18 cellular contexts compared by ENCODE assay signal in the genomic region with DNA sequence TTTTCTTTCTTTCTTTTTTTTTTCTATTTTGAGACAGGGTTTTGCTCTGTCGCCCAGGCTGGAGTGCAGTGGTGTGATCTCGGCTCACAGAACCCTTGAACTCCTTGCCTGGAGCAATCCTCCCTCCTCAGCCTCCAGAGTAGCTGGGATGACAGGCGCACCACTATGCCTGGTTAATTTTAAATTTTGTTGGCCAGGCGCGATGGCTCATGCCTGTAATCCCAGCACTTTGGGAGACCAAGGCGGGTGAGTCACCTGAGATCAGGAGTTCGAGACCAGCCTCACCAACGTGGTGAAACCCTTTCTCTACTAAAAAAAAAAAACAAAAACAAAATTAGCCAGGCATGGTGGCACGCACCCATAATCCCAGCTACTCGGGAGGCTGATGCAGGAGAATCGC. TPM values are rescaled to one million over a fixed set of nuclear protein-coding genes. Genes with fewer than 3 reads are reported as not detected.
DNase-seq lines count a peak whose midpoint lies in the region; ATAC-seq and TF ChIP-seq lines count a peak whose summit lies in the region.
"Had no signal": no experiment of that assay in that cellular context is flagged by ENCODE, and none has a peak within 500 bp of the region (broad histone marks: within the 10 kb centered on the region; RNA-seq: fewer than 3 reads in every experiment).

No MANE protein-coding gene starts in this region.

- no peaks in the 10 kb centered on the region for H3K36me3 Mint-ChIP-seq in type B pancreatic cell
- H3K36me3 Mint-ChIP-seq: CD8-positive, alpha-beta memory T cell had no signal

- H3K9ac ChIP-seq in HCT116 (ENCODE audit: low read length): no peak overlapping the region
- H3K9ac ChIP-seq: KMS-11 had no signal

- TF ChIP-seq RAD21 in HCT116 (IDR thresholded peaks at IDR 0.05; ENCODE audit: low read depth): no peak

- H4K20me1 ChIP-seq in HCT116 (ENCODE audit: insufficient read depth): no peaks in the 10 kb centered on the region

- H3K9me2 ChIP-seq in HCT116 (ENCODE audit: insufficient read depth): no peaks in the 10 kb centered on the region

- TF ChIP-seq CTCF in 22Rv1 (IDR thresholded peaks at IDR 0.05): no peak
- TF ChIP-seq CTCF in HCT116 (IDR thresholded peaks at IDR 0.05 in 2 of 3, conservative IDR thresholded peaks at IDR 0.05 in 1 of 3; ENCODE audit: borderline replicate concordance in 1 of 3, insufficient read depth in 1 of 3, low read depth in 2 of 3, low read length in 2 of 3): no peak
- TF ChIP-seq CTCF in RWPE2 (IDR thresholded peaks at IDR 0.05; ENCODE audit: poor library complexity, severe bottlenecking): no peak
- no peak for TF ChIP-seq CTCF in type B pancreatic cell (conservative IDR thresholded peaks at IDR 0.05)

- RAD21 ChIA-PET in HCT116 (lab: Charles Lee; ENCODE audit: low non-redundant PET in 1 of 2, low total read pairs in 2 of 2, uncharacterized antibody in 2 of 2, unreplicated experiment in 2 of 2): interaction anchor here in 1 of 2 experiments (1.0 kb wide), 1 partner anchor 69 kb away, joined by 3 read pairs; no protein-coding TSS in a partner anchor

- POLR2A ChIA-PET in HCT116 (lab: Charles Lee): interaction anchor here (1.2 kb wide), 1 partner anchor 86 kb away, joined by 3 read pairs; the partner anchor contains the start of gene CIRBP

- CTCF ChIA-PET in HCT116 (lab: Charles Lee): no interaction called here

- no peak for TF ChIP-seq POLR2A in HCT116 (IDR thresholded peaks at IDR 0.05; ENCODE audit: borderline replicate concordance, extremely low read depth, insufficient read depth, insufficient read length)

- no peak for ATAC-seq in HCT116
- no peak for ATAC-seq in RWPE2 (ENCODE audit: low read depth)

- intact Hi-C loops in HCT116 (cut with micrococcal nuclease): loop anchor here (5.0 to 10.0 kb wide), 2 partner anchors 80 to 258 kb away; partner anchors contain the start of genes ARID3A and GPX4

- no peak overlapping the region for H3K4me3 ChIP-seq in HCT116 (replicated peaks in 1 of 2; ENCODE audit: low read depth in 1 of 2, low read length in 2 of 2)
- no peak overlapping the region for H3K4me3 ChIP-seq in RWPE2 (ENCODE audit: severe bottlenecking)
- H3K4me3 ChIP-seq: SJSA1 had no signal

- no peak overlapping the region for H2AFZ ChIP-seq in HCT116 (ENCODE audit: low read depth, low read length, poor library complexity, severe bottlenecking)

- no peak overlapping the region for H3K27ac Mint-ChIP-seq in type B pancreatic cell
- H3K27ac Mint-ChIP-seq: CD8-positive, alpha-beta memory T cell had no signal

- peaks cover 3% of the 10 kb centered on the region for H3K27me3 Mint-ChIP-seq in type B pancreatic cell

- DNase-seq in HCT116 (ENCODE audit: low read depth, low spot score) (no peak), RWPE2 (ENCODE audit: low spot score) (no peak), kidney tubule cell (ENCODE audit: low spot score) (peak; percentile 61), germinal center (ENCODE audit: low spot score) (no peak), NCI-H1694 treated with DMSO at 0.1 percent for 48 hours (lab: John Stamatoyannopoulos, UW) (no peak), NK-92 (lab: John Stamatoyannopoulos, UW; ENCODE audit: unreplicated experiment) (no peak), type B pancreatic cell (ENCODE audit: extremely low spot score, unreplicated experiment) (no peak)
- DNase-seq: CD8-positive, alpha-beta memory T cell; DMS79 treated with DMSO at 0.1 percent for 48 hours; H7; NCI-H1092 treated with DMSO at 0.1 percent for 48 hours; NCI-H146; NCI-H2081; NCI-H2171 treated with DMSO at 0.1 percent for 48 hours; NK-92 treated with Interleukin-12 subunit alpha and Interleukin-12 subunit beta, amount 100 ng/mL, for 24 hours had no signal

- H3K27ac ChIP-seq in 22Rv1 (peak overlapping the region; percentile 63), HCT116 (ENCODE audit: low read depth, low read length) (peak overlapping the region; percentile 93), RWPE2 (ENCODE audit: poor library complexity, severe bottlenecking) (peak overlapping the region; percentile 95)
- H3K27ac ChIP-seq: KMS-11 had no signal

- H3K36me3 ChIP-seq in HCT116 (ENCODE audit: control insufficient read depth in 1 of 2, insufficient read depth in 2 of 2, low read length in 2 of 2): no peaks in the 10 kb centered on the region
- H3K36me3 ChIP-seq in RWPE2 (ENCODE audit: low read depth): no peaks in the 10 kb centered on the region
- H3K36me3 ChIP-seq: SJSA1 had no signal

- H3K4me1 ChIP-seq in HCT116 (ENCODE audit: control insufficient read depth in 1 of 2, insufficient read depth in 2 of 2, low read length in 2 of 2): peaks cover 71 to 87% of the 10 kb centered on the region in 2 experiments
- H3K4me1 ChIP-seq in RWPE2 (ENCODE audit: insufficient read depth, poor library complexity, severe bottlenecking): peaks cover 41% of the 10 kb centered on the region

- no peaks in the 10 kb centered on the region for H3K79me2 ChIP-seq in HCT116 (ENCODE audit: insufficient read depth, low read length)

- no peak overlapping the region for H3K4me3 Mint-ChIP-seq in type B pancreatic cell
- H3K4me3 Mint-ChIP-seq: CD8-positive, alpha-beta memory T cell had no signal

- H3K9me3 Mint-ChIP-seq in type B pancreatic cell: no peaks in the 10 kb centered on the region
- H3K9me3 Mint-ChIP-seq: CD8-positive, alpha-beta memory T cell had no signal

- BruUV-seq in HCT116 (replicated peaks; lab: Mats Ljungman, UMichigan): no TSS peak

- H3K27me3 ChIP-seq in HCT116 (ENCODE audit: insufficient read depth, low read length) (no peaks in the 10 kb centered on the region), RWPE2 (ENCODE audit: insufficient read depth, poor library complexity, severe bottlenecking) (no peaks in the 10 kb centered on the region)
- H3K27me3 ChIP-seq: SJSA1 had no signal

- no peaks in the 10 kb centered on the region for H3K9me3 ChIP-seq in HCT116 (ENCODE audit: control insufficient read depth in 1 of 2, insufficient read depth in 1 of 2, low read depth in 1 of 2, low read length in 2 of 2)
- no peaks in the 10 kb centered on the region for H3K9me3 ChIP-seq in RWPE2 (ENCODE audit: severe bottlenecking)
- H3K9me3 ChIP-seq: SJSA1 had no signal

- H3K4me2 ChIP-seq in HCT116 (ENCODE audit: low read length): no peak overlapping the region
- H3K4me2 ChIP-seq: KMS-11 had no signal

- H3K4me1 Mint-ChIP-seq in type B pancreatic cell (ENCODE audit: unreplicated experiment): peaks cover 15% of the 10 kb centered on the region

TF ChIP-seq in HCT116, 20 proteins besides CTCF, POLR2A, EP300 and RAD21:
- no peak for TF ChIP-seq YY1 (IDR thresholded peaks at IDR 0.05; ENCODE audit: extremely low read depth, insufficient replicate concordance, low read depth, low read length)
- no peak for TF ChIP-seq CBX3 (IDR thresholded peaks at IDR 0.05; ENCODE audit: low read depth)
- no peak for TF ChIP-seq FOSL1 (IDR thresholded peaks at IDR 0.05; ENCODE audit: low read depth)
- TF ChIP-seq EGR1 (IDR thresholded peaks at IDR 0.05; ENCODE audit: low read depth): no peak
- TF ChIP-seq REST (IDR thresholded peaks at IDR 0.05; ENCODE audit: low read depth): no peak
- TF ChIP-seq SIN3A (IDR thresholded peaks at IDR 0.05; ENCODE audit: low read depth): no peak
- TF ChIP-seq, protein P1, sequence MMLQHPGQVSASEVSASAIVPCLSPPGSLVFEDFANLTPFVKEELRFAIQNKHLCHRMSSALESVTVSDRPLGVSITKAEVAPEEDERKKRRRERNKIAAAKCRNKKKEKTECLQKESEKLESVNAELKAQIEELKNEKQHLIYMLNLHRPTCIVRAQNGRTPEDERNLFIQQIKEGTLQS (IDR thresholded peaks at IDR 0.05): no peak
- TF ChIP-seq CEBPB (IDR thresholded peaks at IDR 0.05; ENCODE audit: low read depth): no peak
- TF ChIP-seq, protein P2, sequence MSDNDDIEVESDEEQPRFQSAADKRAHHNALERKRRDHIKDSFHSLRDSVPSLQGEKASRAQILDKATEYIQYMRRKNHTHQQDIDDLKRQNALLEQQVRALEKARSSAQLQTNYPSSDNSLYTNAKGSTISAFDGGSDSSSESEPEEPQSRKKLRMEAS (IDR thresholded peaks at IDR 0.05): no peak

RNA-seq across cellular contexts. Expression of gene SBNO2, which starts 8.7 kb away (rescaled TPM):
- total RNA-seq in HCT116 (2021; ENCODE audit: unreplicated experiment) (66.4 TPM), type B pancreatic cell (ENCODE audit: low replicate concordance) (45.5 and 60.7 TPM in 2 replicates)
- 35.8 and 46.2 TPM in 2 replicates for polyA plus RNA-seq in HCT116 (2012)

RNA-seq across cellular contexts. Expression of gene STK11, which starts 22.9 kb away (rescaled TPM):
- 86.9 TPM for total RNA-seq in HCT116 (2021; ENCODE audit: unreplicated experiment)
- polyA plus RNA-seq in HCT116 (2012): 67.3 and 71.4 TPM in 2 replicates
- 59.9 and 64.8 TPM in 2 replicates for total RNA-seq in type B pancreatic cell (ENCODE audit: low replicate concordance)

RNA-seq across cellular contexts. Expression of gene CBARP, which starts 55.1 kb away (rescaled TPM):
- 23.8 TPM for total RNA-seq in HCT116 (2021; ENCODE audit: unreplicated experiment)
- 11.1 and 11.8 TPM in 2 replicates for polyA plus RNA-seq in HCT116 (2012)
- total RNA-seq in type B pancreatic cell (ENCODE audit: low replicate concordance): 8.9 and 10.8 TPM in 2 replicates
- polyA plus RNA-seq: CD8-positive, alpha-beta memory T cell had no signal

RNA-seq across cellular contexts. Expression of gene ATP5F1D, which starts 58.8 kb away (rescaled TPM):
- total RNA-seq in HCT116 (2021; ENCODE audit: unreplicated experiment) (428 TPM), type B pancreatic cell (ENCODE audit: low replicate concordance) (165 and 197 TPM in 2 replicates)
- 468 and 508 TPM in 2 replicates for polyA plus RNA-seq in HCT116 (2012)
